1 cellular context compared by ENCODE assay signal in genomic region chr5:149581192-149581861, GRCh38.
TF ChIP-seq lines count a peak whose summit lies in the region.

ARHGEF37 (plus strand) TSS chr5:149581498; CDS start chr5:149597770, 16,272 bp downstream.

TF ChIP-seq in HEK293, 187 proteins besides CTCF, POLR2A, EP300 and RAD21 (continued from another document):
- TF ChIP-seq ZNF26 (tag by site-specific recombination; IDR thresholded peaks at IDR 0.05) (no peak), ZNF621 (tag by site-specific recombination; IDR thresholded peaks at IDR 0.05) (no peak), GLIS2 (tag by site-specific recombination; IDR thresholded peaks at IDR 0.05) (peak; percentile 72), ZNF549 (tag by site-specific recombination; IDR thresholded peaks at IDR 0.05) (no peak), ZBTB7A (tag by site-specific recombination; IDR thresholded peaks at IDR 0.05; ENCODE audit: low read depth) (no peak), ZNF521 (tag by site-specific recombination; IDR thresholded peaks at IDR 0.05) (no peak), ZNF560 (tag by site-specific recombination; IDR thresholded peaks at IDR 0.05; ENCODE audit: borderline replicate concordance) (no peak), ZNF391 (tag by site-specific recombination; IDR thresholded peaks at IDR 0.05; ENCODE audit: borderline replicate concordance, low read depth) (no peak), ZSCAN16 (tag by site-specific recombination; IDR thresholded peaks at IDR 0.05) (no peak), MYNN (tag by site-specific recombination; IDR thresholded peaks at IDR 0.05; ENCODE audit: borderline replicate concordance) (no peak), ZNF138 (tag by site-specific recombination; IDR thresholded peaks at IDR 0.05; ENCODE audit: borderline replicate concordance) (no peak), ZFHX2 (tag by site-specific recombination; conservative IDR thresholded peaks at IDR 0.05) (peak; percentile 72), ZBTB44 (tag by site-specific recombination; IDR thresholded peaks at IDR 0.05) (no peak), ZNF843 (tag by site-specific recombination; IDR thresholded peaks at IDR 0.05) (no peak), SP2 (tag by site-specific recombination; IDR thresholded peaks at IDR 0.05) (peak; percentile 47), ZNF501 (tag by site-specific recombination; IDR thresholded peaks at IDR 0.05) (0 out of 2 replicates have a peak, but pooled peaks have one; percentile 19), ZNF654 (tag by site-specific recombination; IDR thresholded peaks at IDR 0.05; ENCODE audit: low read depth) (no peak), ZNF600 (tag by site-specific recombination; IDR thresholded peaks at IDR 0.05) (no peak), MZF1 (tag by site-specific recombination; IDR thresholded peaks at IDR 0.05; ENCODE audit: borderline replicate concordance) (no peak), ZNF623 (tag by site-specific recombination; IDR thresholded peaks at IDR 0.05) (no peak), ZNF529 (tag by site-specific recombination; IDR thresholded peaks at IDR 0.05; ENCODE audit: insufficient replicate concordance) (no peak), ZBTB48 (tag by site-specific recombination; IDR thresholded peaks at IDR 0.05) (peak; percentile 10; the same call in 1 of the 2 replicates), ZBTB20 (tag by site-specific recombination; IDR thresholded peaks at IDR 0.05) (no peak; the same call in 1 of the 2 replicates), ZNF214 (tag by site-specific recombination; IDR thresholded peaks at IDR 0.05; ENCODE audit: borderline replicate concordance) (no peak), PRDM6 (tag by site-specific recombination; IDR thresholded peaks at IDR 0.05) (no peak)
